In the genomic region with DNA sequence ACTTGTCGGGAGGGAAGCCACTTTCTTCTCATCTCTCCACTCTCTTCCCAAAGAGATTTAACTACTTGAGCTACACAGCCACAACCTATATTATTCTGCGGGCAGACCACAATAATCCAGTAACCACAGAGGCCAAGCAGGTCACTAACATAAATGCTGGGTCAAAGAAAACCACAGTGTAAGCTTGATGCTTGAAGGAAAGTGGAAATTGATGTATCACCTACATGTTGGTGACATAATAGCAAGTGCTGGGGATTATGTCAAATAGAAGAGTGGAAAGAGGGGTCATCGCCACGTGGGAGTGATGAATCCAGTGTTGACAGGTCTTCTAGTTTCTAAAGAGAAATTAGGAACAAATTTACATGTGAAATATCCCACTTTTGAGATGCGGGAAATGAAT, we compare ENCODE assay signal across 1 cellular context.
A peak's percentile ranks its signal among the peaks of the same experiment; 100 is the strongest.
TF ChIP-seq lines count a peak whose summit lies in the region.

No MANE protein-coding gene starts in this region.

TF ChIP-seq in K562, 482 proteins besides CTCF, POLR2A, EP300 and RAD21 (continued from another document and continues in another):
- TF ChIP-seq, protein P1, sequence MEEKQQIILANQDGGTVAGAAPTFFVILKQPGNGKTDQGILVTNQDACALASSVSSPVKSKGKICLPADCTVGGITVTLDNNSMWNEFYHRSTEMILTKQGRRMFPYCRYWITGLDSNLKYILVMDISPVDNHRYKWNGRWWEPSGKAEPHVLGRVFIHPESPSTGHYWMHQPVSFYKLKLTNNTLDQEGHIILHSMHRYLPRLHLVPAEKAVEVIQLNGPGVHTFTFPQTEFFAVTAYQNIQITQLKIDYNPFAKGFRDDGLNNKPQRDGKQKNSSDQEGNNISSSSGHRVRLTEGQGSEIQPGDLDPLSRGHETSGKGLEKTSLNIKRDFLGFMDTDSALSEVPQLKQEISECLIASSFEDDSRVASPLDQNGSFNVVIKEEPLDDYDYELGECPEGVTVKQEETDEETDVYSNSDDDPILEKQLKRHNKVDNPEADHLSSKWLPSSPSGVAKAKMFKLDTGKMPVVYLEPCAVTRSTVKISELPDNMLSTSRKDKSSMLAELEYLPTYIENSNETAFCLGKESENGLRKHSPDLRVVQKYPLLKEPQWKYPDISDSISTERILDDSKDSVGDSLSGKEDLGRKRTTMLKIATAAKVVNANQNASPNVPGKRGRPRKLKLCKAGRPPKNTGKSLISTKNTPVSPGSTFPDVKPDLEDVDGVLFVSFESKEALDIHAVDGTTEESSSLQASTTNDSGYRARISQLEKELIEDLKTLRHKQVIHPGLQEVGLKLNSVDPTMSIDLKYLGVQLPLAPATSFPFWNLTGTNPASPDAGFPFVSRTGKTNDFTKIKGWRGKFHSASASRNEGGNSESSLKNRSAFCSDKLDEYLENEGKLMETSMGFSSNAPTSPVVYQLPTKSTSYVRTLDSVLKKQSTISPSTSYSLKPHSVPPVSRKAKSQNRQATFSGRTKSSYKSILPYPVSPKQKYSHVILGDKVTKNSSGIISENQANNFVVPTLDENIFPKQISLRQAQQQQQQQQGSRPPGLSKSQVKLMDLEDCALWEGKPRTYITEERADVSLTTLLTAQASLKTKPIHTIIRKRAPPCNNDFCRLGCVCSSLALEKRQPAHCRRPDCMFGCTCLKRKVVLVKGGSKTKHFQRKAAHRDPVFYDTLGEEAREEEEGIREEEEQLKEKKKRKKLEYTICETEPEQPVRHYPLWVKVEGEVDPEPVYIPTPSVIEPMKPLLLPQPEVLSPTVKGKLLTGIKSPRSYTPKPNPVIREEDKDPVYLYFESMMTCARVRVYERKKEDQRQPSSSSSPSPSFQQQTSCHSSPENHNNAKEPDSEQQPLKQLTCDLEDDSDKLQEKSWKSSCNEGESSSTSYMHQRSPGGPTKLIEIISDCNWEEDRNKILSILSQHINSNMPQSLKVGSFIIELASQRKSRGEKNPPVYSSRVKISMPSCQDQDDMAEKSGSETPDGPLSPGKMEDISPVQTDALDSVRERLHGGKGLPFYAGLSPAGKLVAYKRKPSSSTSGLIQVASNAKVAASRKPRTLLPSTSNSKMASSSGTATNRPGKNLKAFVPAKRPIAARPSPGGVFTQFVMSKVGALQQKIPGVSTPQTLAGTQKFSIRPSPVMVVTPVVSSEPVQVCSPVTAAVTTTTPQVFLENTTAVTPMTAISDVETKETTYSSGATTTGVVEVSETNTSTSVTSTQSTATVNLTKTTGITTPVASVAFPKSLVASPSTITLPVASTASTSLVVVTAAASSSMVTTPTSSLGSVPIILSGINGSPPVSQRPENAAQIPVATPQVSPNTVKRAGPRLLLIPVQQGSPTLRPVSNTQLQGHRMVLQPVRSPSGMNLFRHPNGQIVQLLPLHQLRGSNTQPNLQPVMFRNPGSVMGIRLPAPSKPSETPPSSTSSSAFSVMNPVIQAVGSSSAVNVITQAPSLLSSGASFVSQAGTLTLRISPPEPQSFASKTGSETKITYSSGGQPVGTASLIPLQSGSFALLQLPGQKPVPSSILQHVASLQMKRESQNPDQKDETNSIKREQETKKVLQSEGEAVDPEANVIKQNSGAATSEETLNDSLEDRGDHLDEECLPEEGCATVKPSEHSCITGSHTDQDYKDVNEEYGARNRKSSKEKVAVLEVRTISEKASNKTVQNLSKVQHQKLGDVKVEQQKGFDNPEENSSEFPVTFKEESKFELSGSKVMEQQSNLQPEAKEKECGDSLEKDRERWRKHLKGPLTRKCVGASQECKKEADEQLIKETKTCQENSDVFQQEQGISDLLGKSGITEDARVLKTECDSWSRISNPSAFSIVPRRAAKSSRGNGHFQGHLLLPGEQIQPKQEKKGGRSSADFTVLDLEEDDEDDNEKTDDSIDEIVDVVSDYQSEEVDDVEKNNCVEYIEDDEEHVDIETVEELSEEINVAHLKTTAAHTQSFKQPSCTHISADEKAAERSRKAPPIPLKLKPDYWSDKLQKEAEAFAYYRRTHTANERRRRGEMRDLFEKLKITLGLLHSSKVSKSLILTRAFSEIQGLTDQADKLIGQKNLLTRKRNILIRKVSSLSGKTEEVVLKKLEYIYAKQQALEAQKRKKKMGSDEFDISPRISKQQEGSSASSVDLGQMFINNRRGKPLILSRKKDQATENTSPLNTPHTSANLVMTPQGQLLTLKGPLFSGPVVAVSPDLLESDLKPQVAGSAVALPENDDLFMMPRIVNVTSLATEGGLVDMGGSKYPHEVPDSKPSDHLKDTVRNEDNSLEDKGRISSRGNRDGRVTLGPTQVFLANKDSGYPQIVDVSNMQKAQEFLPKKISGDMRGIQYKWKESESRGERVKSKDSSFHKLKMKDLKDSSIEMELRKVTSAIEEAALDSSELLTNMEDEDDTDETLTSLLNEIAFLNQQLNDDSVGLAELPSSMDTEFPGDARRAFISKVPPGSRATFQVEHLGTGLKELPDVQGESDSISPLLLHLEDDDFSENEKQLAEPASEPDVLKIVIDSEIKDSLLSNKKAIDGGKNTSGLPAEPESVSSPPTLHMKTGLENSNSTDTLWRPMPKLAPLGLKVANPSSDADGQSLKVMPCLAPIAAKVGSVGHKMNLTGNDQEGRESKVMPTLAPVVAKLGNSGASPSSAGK (IDR thresholded peaks at IDR 0.05): no peak
- TF ChIP-seq, protein P2, sequence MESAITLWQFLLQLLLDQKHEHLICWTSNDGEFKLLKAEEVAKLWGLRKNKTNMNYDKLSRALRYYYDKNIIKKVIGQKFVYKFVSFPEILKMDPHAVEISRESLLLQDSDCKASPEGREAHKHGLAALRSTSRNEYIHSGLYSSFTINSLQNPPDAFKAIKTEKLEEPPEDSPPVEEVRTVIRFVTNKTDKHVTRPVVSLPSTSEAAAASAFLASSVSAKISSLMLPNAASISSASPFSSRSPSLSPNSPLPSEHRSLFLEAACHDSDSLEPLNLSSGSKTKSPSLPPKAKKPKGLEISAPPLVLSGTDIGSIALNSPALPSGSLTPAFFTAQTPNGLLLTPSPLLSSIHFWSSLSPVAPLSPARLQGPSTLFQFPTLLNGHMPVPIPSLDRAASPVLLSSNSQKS (CRISPR knock-in tag; IDR thresholded peaks at IDR 0.05): no peak
- TF ChIP-seq ZFP30 (CRISPR knock-in tag; IDR thresholded peaks at IDR 0.05; ENCODE audit: borderline replicate concordance): no peak
- TF ChIP-seq NONO (IDR thresholded peaks at IDR 0.05; ENCODE audit: low read depth in 2 of 2, low read length in 1 of 2): no peak
- TF ChIP-seq JUNB (CRISPR knock-in tag; conservative IDR thresholded peaks at IDR 0.05): no peak
- TF ChIP-seq RAD51 (IDR thresholded peaks at IDR 0.05; ENCODE audit: borderline replicate concordance, low read depth): no peak
- no peak for TF ChIP-seq ZNF212 (CRISPR knock-in tag; IDR thresholded peaks at IDR 0.05)
- no peak for TF ChIP-seq ELF1 (tag; IDR thresholded peaks at IDR 0.05)
- TF ChIP-seq SMARCA5 (IDR thresholded peaks at IDR 0.05): no peak
- no peak for TF ChIP-seq SRSF7 (optimal IDR thresholded peaks at IDR 0.05; ENCODE audit: low read depth, low read length)
- TF ChIP-seq ESRRA (IDR thresholded peaks at IDR 0.05; ENCODE audit: borderline replicate concordance, low read depth): peak; percentile 94; the same call in 1 of the 2 replicates
- TF ChIP-seq ZNF197 (CRISPR knock-in tag; IDR thresholded peaks at IDR 0.05; ENCODE audit: low read depth): no peak
- TF ChIP-seq EHMT2 (IDR thresholded peaks at IDR 0.05): no peak
- no peak for TF ChIP-seq STAT6 (CRISPR knock-in tag; IDR thresholded peaks at IDR 0.05)
- TF ChIP-seq KLF16 (IDR thresholded peaks at IDR 0.05): no peak
- TF ChIP-seq, protein P3, sequence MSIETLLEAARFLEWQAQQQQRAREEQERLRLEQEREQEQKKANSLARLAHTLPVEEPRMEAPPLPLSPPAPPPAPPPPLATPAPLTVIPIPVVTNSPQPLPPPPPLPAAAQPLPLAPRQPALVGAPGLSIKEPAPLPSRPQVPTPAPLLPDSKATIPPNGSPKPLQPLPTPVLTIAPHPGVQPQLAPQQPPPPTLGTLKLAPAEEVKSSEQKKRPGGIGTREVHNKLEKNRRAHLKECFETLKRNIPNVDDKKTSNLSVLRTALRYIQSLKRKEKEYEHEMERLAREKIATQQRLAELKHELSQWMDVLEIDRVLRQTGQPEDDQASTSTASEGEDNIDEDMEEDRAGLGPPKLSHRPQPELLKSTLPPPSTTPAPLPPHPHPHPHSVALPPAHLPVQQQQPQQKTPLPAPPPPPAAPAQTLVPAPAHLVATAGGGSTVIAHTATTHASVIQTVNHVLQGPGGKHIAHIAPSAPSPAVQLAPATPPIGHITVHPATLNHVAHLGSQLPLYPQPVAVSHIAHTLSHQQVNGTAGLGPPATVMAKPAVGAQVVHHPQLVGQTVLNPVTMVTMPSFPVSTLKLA (conservative IDR thresholded peaks at IDR 0.05): 0 out of 4 replicates have a peak, but pooled peaks of 1 of the 2 experiments have one; percentile 15
- TF ChIP-seq CAMTA2 (CRISPR knock-in tag; conservative IDR thresholded peaks at IDR 0.05): no peak
- TF ChIP-seq ZNF407 (IDR thresholded peaks at IDR 0.05; ENCODE audit: low read depth): no peak
- no peak for TF ChIP-seq ZBTB2 (IDR thresholded peaks at IDR 0.05)
